ENCODE assay signal across 12 cellular contexts in the genomic region with DNA sequence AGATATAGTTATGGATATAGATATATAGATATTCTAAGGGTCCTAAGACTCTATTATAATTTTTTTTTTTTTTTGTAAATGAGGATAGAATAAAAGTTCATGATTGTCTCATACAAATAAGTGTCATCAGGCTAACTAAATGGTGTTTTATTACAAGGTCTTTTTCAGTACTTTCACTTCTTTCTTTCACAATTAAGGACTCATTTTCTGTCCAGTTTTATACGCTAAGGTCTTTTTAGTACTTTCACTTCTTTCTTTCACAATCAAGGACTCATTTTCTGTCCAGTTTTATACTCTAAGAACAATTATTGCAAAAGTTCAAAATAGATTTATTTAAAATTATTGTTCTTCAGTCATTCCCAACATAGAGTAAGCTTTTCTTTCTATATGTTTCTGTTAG. TPM values are rescaled to one million over a fixed set of nuclear protein-coding genes. Genes with fewer than 3 reads are reported as not detected.
A peak's percentile ranks its signal among the peaks of the same experiment; 100 is the strongest.
DNase-seq lines count a peak whose midpoint lies in the region; ATAC-seq and TF ChIP-seq lines count a peak whose summit lies in the region.
"Had no signal": no experiment of that assay in that cellular context is flagged by ENCODE, and none has a peak within 500 bp of the region (broad histone marks: within the 10 kb centered on the region; RNA-seq: fewer than 3 reads in every experiment).

No MANE protein-coding gene starts in this region.

- POLR2A ChIA-PET in RWPE1 (lab: Yijun Ruan, JAX; ENCODE audit: low non-redundant PET), result no interaction called here

- peak overlapping the region; percentile 51 for H3K9ac ChIP-seq in adipocyte (ENCODE audit: low read length)

- ATAC-seq in GM18505 (IDR thresholded peaks at IDR 0.05; ENCODE audit: unreplicated experiment), result peak; percentile 78
- peak; percentile 79 for ATAC-seq in GM21526 (IDR thresholded peaks at IDR 0.05; ENCODE audit: low FRiP score, unreplicated experiment)
- ATAC-seq in HG03196 (IDR thresholded peaks at IDR 0.05; ENCODE audit: unreplicated experiment), result peak; percentile 63
- ATAC-seq: K562, mucosa of descending colon had no signal

- DNase-seq in adipocyte (ENCODE audit: low read depth), result no peak
- no peak for DNase-seq in NCI-H1436 treated with DMSO at 0.1 percent for 48 hours (lab: John Stamatoyannopoulos, UW)
- no peak for DNase-seq in activated naive CD8-positive, alpha-beta T cell treated with anti-CD3 and anti-CD28 coated beads for 36 hours
- DNase-seq in breast epithelium (ENCODE audit: low spot score in 2 of 2), result no peak
- no peak for DNase-seq in RWPE1 (ENCODE audit: low spot score)
- DNase-seq: activated effector memory CD4-positive, alpha-beta T cell treated with anti-CD3 and anti-CD28 coated beads, Interleukin-2, amount 50 U/mL, for 16 hours; cortex of kidney; mucosa of descending colon had no signal

- TF ChIP-seq CTCF in breast epithelium (IDR thresholded peaks at IDR 0.05) (no peak), RWPE1 (conservative IDR thresholded peaks at IDR 0.05; ENCODE audit: low read depth) (no peak)

- H3K9me3 Mint-ChIP-seq in activated naive CD8-positive, alpha-beta T cell treated with anti-CD3 and anti-CD28 coated beads for 36 hours, result no peaks in the 10 kb centered on the region

- H3K4me1 ChIP-seq in adipocyte (ENCODE audit: control insufficient read depth, insufficient read depth, low read length) (peaks cover 14% of the 10 kb centered on the region), breast epithelium (no peaks in the 10 kb centered on the region)

- peaks cover 2% of the 10 kb centered on the region for H3K36me3 Mint-ChIP-seq in activated naive CD8-positive, alpha-beta T cell treated with anti-CD3 and anti-CD28 coated beads for 36 hours

- peak overlapping the region; percentile 58 for H3K4me3 ChIP-seq in adipocyte (ENCODE audit: low read length)
- no peak overlapping the region for H3K4me3 ChIP-seq in breast epithelium
- H3K4me3 ChIP-seq: K562, mucosa of descending colon had no signal

- peaks cover 27% of the 10 kb centered on the region for H3K4me1 Mint-ChIP-seq in activated naive CD8-positive, alpha-beta T cell treated with anti-CD3 and anti-CD28 coated beads for 36 hours

- intact Hi-C loops in breast epithelium (cut with DNase I; ENCODE audit: low total_unique reads), result no loop called here

- H3K36me3 ChIP-seq in adipocyte (ENCODE audit: control insufficient read depth, insufficient read depth, low read length, severe bottlenecking) (no peaks in the 10 kb centered on the region), breast epithelium (no peaks in the 10 kb centered on the region)

- H3K4me3 Mint-ChIP-seq in activated naive CD8-positive, alpha-beta T cell treated with anti-CD3 and anti-CD28 coated beads for 36 hours, result no peak overlapping the region

- H3K27ac Mint-ChIP-seq in activated naive CD8-positive, alpha-beta T cell treated with anti-CD3 and anti-CD28 coated beads for 36 hours, result no peak overlapping the region

- H3K27me3 Mint-ChIP-seq in activated naive CD8-positive, alpha-beta T cell treated with anti-CD3 and anti-CD28 coated beads for 36 hours, result no peaks in the 10 kb centered on the region

- H3K27me3 ChIP-seq in adipocyte (replicated peaks; ENCODE audit: control insufficient read depth, insufficient read depth, low read length) (no peaks in the 10 kb centered on the region), breast epithelium (no peaks in the 10 kb centered on the region)

- H3K27ac ChIP-seq in breast epithelium, result no peak overlapping the region
- no peak overlapping the region for H3K27ac ChIP-seq in RWPE1

- no peak for TF ChIP-seq POLR2A in GM18505 (IDR thresholded peaks at IDR 0.05; ENCODE audit: borderline replicate concordance, extremely low read depth, insufficient read depth, insufficient read length)
- no peak for TF ChIP-seq POLR2A in breast epithelium (IDR thresholded peaks at IDR 0.05)

- H3K9me3 ChIP-seq in adipocyte (ENCODE audit: control insufficient read depth, low read length) (no peaks in the 10 kb centered on the region), breast epithelium (no peaks in the 10 kb centered on the region)
- H3K9me3 ChIP-seq: mucosa of descending colon had no signal

- CTCF ChIA-PET in RWPE1 (lab: Yijun Ruan, JAX), result interaction anchor here (0.6 to 0.7 kb wide), 3 partner anchors 16 to 172 kb away, joined by 4 to 5 read pairs (median 4); no protein-coding TSS in a partner anchor

RNA-seq across cellular contexts. Expression of a gene that starts 32.7 kb away (rescaled TPM):
- 10 to 100 TPM; 10.1 to 11.3 TPM for total RNA-seq in activated naive CD8-positive, alpha-beta T cell treated with anti-CD3 and anti-CD28 coated beads for 36 hours
- total RNA-seq in breast epithelium, result 10 to 100 TPM; 60.0 to 95.9 (median 83.6) TPM

Comparison
In these comparisons a context has a peak if more than half of its experiments do, and no peak if none do; other contexts are left out.
1. RNA of a gene that starts 32.7 kb away (total RNA-seq): 60.0 to 95.9 TPM in breast epithelium; 10.1 to 11.3 TPM in activated naive CD8-positive, alpha-beta T cell treated with anti-CD3 and anti-CD28 coated beads for 36 hours; every median in the first group is over 4 times any median in the second.
2. Peak in every context shown above with its lines, with median percentiles within 50 percentile points of each other: ATAC-seq.